1 cellular context compared by ENCODE assay signal in the genomic region with DNA sequence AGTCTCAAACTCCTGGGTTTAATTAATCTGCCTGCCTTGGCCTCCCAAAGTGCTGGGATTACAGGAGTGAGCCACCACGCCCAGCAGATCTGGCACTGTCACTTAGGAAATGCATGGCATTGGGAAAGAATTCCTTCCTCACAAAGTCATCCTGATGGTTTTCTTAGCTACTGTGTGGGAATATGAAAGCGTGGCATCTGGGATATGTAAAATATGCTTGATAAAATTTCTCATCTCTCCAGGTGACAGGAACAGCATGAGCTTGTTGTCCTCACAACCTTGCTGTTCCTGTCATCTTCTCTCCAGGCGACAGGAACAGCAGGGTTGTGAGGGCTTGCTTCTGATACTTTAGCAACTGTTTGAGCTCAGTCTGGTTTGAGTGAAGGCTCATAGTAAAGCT.
TF ChIP-seq lines count a peak whose summit lies in the region.

No MANE protein-coding gene starts in this region.

TF ChIP-seq in A549, 52 proteins besides CTCF, POLR2A, EP300 and RAD21 (continued from another document):
- TF ChIP-seq, protein P1, sequence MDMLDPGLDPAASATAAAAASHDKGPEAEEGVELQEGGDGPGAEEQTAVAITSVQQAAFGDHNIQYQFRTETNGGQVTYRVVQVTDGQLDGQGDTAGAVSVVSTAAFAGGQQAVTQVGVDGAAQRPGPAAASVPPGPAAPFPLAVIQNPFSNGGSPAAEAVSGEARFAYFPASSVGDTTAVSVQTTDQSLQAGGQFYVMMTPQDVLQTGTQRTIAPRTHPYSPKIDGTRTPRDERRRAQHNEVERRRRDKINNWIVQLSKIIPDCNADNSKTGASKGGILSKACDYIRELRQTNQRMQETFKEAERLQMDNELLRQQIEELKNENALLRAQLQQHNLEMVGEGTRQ (IDR thresholded peaks at IDR 0.05) = no peak
- no peak for TF ChIP-seq CEBPB (IDR thresholded peaks at IDR 0.05)
